1 cellular context compared by ENCODE assay signal in the genomic region with DNA sequence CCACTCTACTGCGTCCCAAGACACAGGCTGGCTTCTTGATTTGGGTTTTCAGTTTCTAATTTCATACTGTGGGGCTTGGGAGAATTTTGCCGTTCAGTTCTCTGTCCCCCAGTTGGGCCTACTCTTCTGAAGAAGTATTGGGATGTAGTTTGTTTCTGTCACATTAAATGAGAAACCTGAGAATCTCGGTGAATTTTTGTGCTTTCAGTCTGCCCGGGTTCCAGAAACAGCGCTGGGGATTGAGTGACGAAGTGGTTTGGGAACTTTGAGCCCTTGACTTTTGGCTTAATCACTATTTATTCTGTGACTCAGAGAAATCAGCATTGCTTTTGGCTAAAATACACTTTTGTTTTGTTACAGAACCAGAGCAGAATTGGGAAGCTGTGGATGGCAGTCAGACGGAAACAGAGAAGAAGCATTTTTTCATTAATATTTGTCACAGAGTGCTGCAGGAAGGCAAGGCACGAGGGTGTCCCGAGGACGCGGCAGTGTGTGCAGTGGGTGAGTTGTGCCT.
A peak's percentile ranks its signal among the peaks of the same experiment; 100 is the strongest.
TF ChIP-seq lines count a peak whose summit lies in the region.

No MANE protein-coding gene starts in this region.

TF ChIP-seq in HepG2, 621 proteins besides CTCF, POLR2A, EP300 and RAD21 (continued from another document and continues in another):
- TF ChIP-seq, protein P1, sequence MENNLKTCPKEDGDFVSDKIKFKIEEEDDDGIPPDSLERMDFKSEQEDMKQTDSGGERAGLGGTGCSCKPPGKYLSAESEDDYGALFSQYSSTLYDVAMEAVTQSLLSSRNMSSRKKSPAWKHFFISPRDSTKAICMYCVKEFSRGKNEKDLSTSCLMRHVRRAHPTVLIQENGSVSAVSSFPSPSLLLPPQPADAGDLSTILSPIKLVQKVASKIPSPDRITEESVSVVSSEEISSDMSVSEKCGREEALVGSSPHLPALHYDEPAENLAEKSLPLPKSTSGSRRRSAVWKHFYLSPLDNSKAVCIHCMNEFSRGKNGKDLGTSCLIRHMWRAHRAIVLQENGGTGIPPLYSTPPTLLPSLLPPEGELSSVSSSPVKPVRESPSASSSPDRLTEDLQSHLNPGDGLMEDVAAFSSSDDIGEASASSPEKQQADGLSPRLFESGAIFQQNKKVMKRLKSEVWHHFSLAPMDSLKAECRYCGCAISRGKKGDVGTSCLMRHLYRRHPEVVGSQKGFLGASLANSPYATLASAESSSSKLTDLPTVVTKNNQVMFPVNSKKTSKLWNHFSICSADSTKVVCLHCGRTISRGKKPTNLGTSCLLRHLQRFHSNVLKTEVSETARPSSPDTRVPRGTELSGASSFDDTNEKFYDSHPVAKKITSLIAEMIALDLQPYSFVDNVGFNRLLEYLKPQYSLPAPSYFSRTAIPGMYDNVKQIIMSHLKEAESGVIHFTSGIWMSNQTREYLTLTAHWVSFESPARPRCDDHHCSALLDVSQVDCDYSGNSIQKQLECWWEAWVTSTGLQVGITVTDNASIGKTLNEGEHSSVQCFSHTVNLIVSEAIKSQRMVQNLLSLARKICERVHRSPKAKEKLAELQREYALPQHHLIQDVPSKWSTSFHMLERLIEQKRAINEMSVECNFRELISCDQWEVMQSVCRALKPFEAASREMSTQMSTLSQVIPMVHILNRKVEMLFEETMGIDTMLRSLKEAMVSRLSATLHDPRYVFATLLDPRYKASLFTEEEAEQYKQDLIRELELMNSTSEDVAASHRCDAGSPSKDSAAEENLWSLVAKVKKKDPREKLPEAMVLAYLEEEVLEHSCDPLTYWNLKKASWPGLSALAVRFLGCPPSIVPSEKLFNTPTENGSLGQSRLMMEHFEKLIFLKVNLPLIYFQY (CRISPR knock-in tag; IDR thresholded peaks at IDR 0.05; ENCODE audit: borderline replicate concordance), result 0 out of 2 replicates have a peak, but pooled peaks have one; percentile 18
- TF ChIP-seq ZNF232 (CRISPR knock-in tag; IDR thresholded peaks at IDR 0.05; ENCODE audit: borderline replicate concordance) (peak; percentile 57; the same call in 1 of the 2 replicates), ZNF878 (CRISPR knock-in tag; IDR thresholded peaks at IDR 0.05) (peak; percentile 27; the same call in 1 of the 2 replicates), ZNF772 (CRISPR knock-in tag; IDR thresholded peaks at IDR 0.05) (peak; percentile 46; the same call in 1 of the 2 replicates), ARID2 (CRISPR knock-in tag; IDR thresholded peaks at IDR 0.05; ENCODE audit: borderline replicate concordance) (no peak), JUND (CRISPR knock-in tag; IDR thresholded peaks at IDR 0.05) (peak; percentile 87), SPEN (CRISPR knock-in tag; IDR thresholded peaks at IDR 0.05; ENCODE audit: low read depth) (no peak), HNF4G (IDR thresholded peaks at IDR 0.05; ENCODE audit: borderline replicate concordance, low read depth, low read length) (peak; percentile 69; the same call in 1 of the 2 replicates), HNF4G (CRISPR knock-in tag; IDR thresholded peaks at IDR 0.05; ENCODE audit: borderline replicate concordance, low read depth) (no peak; the same call in 1 of the 2 replicates), SALL1 (CRISPR knock-in tag; IDR thresholded peaks at IDR 0.05) (peak; percentile 85), TAF1 (CRISPR knock-in tag; IDR thresholded peaks at IDR 0.05) (no peak), SOX13 (IDR thresholded peaks at IDR 0.05) (no peak), SOX13 (CRISPR knock-in tag; conservative IDR thresholded peaks at IDR 0.05 in 1 of 2, IDR thresholded peaks at IDR 0.05 in 1 of 2) (peak in 1 of 2 experiments; percentile 63; a peak in 2 of 4 replicates), HMG20B (CRISPR knock-in tag; conservative IDR thresholded peaks at IDR 0.05) (no peak), KMT2A (CRISPR knock-in tag; IDR thresholded peaks at IDR 0.05) (peak; percentile 46; the same call in 1 of the 2 replicates)
- TF ChIP-seq, protein P2, sequence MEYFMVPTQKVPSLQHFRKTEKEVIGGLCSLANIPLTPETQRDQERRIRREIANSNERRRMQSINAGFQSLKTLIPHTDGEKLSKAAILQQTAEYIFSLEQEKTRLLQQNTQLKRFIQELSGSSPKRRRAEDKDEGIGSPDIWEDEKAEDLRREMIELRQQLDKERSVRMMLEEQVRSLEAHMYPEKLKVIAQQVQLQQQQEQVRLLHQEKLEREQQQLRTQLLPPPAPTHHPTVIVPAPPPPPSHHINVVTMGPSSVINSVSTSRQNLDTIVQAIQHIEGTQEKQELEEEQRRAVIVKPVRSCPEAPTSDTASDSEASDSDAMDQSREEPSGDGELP (IDR thresholded peaks at IDR 0.05; ENCODE audit: borderline replicate concordance, low read depth), result no peak
- TF ChIP-seq, protein P3, sequence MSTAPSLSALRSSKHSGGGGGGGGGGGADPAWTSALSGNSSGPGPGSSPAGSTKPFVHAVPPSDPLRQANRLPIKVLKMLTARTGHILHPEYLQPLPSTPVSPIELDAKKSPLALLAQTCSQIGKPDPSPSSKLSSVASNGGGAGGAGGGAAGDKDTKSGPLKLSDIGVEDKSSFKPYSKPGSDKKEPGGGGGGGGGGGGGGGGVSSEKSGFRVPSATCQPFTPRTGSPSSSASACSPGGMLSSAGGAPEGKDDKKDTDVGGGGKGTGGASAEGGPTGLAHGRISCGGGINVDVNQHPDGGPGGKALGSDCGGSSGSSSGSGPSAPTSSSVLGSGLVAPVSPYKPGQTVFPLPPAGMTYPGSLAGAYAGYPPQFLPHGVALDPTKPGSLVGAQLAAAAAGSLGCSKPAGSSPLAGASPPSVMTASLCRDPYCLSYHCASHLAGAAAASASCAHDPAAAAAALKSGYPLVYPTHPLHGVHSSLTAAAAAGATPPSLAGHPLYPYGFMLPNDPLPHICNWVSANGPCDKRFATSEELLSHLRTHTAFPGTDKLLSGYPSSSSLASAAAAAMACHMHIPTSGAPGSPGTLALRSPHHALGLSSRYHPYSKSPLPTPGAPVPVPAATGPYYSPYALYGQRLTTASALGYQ (CRISPR knock-in tag; IDR thresholded peaks at IDR 0.05), result 0 out of 2 replicates have a peak, but pooled peaks have one; percentile 37
- TF ChIP-seq, protein P4, sequence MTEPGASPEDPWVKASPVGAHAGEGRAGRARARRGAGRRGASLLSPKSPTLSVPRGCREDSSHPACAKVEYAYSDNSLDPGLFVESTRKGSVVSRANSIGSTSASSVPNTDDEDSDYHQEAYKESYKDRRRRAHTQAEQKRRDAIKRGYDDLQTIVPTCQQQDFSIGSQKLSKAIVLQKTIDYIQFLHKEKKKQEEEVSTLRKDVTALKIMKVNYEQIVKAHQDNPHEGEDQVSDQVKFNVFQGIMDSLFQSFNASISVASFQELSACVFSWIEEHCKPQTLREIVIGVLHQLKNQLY (CRISPR knock-in tag; IDR thresholded peaks at IDR 0.05), result no peak; the same call in 1 of the 2 replicates
- TF ChIP-seq, protein P5, sequence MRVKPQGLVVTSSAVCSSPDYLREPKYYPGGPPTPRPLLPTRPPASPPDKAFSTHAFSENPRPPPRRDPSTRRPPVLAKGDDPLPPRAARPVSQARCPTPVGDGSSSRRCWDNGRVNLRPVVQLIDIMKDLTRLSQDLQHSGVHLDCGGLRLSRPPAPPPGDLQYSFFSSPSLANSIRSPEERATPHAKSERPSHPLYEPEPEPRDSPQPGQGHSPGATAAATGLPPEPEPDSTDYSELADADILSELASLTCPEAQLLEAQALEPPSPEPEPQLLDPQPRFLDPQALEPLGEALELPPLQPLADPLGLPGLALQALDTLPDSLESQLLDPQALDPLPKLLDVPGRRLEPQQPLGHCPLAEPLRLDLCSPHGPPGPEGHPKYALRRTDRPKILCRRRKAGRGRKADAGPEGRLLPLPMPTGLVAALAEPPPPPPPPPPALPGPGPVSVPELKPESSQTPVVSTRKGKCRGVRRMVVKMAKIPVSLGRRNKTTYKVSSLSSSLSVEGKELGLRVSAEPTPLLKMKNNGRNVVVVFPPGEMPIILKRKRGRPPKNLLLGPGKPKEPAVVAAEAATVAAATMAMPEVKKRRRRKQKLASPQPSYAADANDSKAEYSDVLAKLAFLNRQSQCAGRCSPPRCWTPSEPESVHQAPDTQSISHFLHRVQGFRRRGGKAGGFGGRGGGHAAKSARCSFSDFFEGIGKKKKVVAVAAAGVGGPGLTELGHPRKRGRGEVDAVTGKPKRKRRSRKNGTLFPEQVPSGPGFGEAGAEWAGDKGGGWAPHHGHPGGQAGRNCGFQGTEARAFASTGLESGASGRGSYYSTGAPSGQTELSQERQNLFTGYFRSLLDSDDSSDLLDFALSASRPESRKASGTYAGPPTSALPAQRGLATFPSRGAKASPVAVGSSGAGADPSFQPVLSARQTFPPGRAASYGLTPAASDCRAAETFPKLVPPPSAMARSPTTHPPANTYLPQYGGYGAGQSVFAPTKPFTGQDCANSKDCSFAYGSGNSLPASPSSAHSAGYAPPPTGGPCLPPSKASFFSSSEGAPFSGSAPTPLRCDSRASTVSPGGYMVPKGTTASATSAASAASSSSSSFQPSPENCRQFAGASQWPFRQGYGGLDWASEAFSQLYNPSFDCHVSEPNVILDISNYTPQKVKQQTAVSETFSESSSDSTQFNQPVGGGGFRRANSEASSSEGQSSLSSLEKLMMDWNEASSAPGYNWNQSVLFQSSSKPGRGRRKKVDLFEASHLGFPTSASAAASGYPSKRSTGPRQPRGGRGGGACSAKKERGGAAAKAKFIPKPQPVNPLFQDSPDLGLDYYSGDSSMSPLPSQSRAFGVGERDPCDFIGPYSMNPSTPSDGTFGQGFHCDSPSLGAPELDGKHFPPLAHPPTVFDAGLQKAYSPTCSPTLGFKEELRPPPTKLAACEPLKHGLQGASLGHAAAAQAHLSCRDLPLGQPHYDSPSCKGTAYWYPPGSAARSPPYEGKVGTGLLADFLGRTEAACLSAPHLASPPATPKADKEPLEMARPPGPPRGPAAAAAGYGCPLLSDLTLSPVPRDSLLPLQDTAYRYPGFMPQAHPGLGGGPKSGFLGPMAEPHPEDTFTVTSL (CRISPR knock-in tag; IDR thresholded peaks at IDR 0.05; ENCODE audit: borderline replicate concordance), result peak; percentile 93; the same call in 1 of the 2 replicates
- TF ChIP-seq, protein P6, sequence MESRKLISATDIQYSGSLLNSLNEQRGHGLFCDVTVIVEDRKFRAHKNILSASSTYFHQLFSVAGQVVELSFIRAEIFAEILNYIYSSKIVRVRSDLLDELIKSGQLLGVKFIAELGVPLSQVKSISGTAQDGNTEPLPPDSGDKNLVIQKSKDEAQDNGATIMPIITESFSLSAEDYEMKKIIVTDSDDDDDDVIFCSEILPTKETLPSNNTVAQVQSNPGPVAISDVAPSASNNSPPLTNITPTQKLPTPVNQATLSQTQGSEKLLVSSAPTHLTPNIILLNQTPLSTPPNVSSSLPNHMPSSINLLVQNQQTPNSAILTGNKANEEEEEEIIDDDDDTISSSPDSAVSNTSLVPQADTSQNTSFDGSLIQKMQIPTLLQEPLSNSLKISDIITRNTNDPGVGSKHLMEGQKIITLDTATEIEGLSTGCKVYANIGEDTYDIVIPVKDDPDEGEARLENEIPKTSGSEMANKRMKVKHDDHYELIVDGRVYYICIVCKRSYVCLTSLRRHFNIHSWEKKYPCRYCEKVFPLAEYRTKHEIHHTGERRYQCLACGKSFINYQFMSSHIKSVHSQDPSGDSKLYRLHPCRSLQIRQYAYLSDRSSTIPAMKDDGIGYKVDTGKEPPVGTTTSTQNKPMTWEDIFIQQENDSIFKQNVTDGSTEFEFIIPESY (CRISPR knock-in tag; IDR thresholded peaks at IDR 0.05), result 0 out of 2 replicates have a peak, but pooled peaks have one; percentile 29
- TF ChIP-seq, protein P7, sequence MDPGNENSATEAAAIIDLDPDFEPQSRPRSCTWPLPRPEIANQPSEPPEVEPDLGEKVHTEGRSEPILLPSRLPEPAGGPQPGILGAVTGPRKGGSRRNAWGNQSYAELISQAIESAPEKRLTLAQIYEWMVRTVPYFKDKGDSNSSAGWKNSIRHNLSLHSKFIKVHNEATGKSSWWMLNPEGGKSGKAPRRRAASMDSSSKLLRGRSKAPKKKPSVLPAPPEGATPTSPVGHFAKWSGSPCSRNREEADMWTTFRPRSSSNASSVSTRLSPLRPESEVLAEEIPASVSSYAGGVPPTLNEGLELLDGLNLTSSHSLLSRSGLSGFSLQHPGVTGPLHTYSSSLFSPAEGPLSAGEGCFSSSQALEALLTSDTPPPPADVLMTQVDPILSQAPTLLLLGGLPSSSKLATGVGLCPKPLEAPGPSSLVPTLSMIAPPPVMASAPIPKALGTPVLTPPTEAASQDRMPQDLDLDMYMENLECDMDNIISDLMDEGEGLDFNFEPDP (CRISPR knock-in tag; conservative IDR thresholded peaks at IDR 0.05), result no peak
- TF ChIP-seq, protein P8, sequence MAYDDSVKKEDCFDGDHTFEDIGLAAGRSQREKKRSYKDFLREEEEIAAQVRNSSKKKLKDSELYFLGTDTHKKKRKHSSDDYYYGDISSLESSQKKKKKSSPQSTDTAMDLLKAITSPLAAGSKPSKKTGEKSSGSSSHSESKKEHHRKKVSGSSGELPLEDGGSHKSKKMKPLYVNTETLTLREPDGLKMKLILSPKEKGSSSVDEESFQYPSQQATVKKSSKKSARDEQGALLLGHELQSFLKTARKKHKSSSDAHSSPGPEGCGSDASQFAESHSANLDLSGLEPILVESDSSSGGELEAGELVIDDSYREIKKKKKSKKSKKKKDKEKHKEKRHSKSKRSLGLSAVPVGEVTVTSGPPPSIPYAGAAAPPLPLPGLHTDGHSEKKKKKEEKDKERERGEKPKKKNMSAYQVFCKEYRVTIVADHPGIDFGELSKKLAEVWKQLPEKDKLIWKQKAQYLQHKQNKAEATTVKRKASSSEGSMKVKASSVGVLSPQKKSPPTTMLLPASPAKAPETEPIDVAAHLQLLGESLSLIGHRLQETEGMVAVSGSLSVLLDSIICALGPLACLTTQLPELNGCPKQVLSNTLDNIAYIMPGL (CRISPR knock-in tag; IDR thresholded peaks at IDR 0.05; ENCODE audit: borderline replicate concordance in 1 of 2, low read depth in 1 of 2), result 0 out of 4 replicates have a peak, but pooled peaks of 1 of the 2 experiments have one; percentile 8
- TF ChIP-seq, protein P9, sequence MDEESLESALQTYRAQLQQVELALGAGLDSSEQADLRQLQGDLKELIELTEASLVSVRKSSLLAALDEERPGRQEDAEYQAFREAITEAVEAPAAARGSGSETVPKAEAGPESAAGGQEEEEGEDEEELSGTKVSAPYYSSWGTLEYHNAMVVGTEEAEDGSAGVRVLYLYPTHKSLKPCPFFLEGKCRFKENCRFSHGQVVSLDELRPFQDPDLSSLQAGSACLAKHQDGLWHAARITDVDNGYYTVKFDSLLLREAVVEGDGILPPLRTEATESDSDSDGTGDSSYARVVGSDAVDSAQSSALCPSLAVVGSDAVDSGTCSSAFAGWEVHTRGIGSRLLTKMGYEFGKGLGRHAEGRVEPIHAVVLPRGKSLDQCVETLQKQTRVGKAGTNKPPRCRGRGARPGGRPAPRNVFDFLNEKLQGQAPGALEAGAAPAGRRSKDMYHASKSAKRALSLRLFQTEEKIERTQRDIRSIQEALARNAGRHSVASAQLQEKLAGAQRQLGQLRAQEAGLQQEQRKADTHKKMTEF (CRISPR knock-in tag; IDR thresholded peaks at IDR 0.05), result peak; percentile 77
- TF ChIP-seq, protein P10, sequence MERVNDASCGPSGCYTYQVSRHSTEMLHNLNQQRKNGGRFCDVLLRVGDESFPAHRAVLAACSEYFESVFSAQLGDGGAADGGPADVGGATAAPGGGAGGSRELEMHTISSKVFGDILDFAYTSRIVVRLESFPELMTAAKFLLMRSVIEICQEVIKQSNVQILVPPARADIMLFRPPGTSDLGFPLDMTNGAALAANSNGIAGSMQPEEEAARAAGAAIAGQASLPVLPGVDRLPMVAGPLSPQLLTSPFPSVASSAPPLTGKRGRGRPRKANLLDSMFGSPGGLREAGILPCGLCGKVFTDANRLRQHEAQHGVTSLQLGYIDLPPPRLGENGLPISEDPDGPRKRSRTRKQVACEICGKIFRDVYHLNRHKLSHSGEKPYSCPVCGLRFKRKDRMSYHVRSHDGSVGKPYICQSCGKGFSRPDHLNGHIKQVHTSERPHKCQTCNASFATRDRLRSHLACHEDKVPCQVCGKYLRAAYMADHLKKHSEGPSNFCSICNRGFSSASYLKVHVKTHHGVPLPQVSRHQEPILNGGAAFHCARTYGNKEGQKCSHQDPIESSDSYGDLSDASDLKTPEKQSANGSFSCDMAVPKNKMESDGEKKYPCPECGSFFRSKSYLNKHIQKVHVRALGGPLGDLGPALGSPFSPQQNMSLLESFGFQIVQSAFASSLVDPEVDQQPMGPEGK (CRISPR knock-in tag; IDR thresholded peaks at IDR 0.05), result no peak
